ENCODE assay signal across 25 cellular contexts in genomic region chr2:3981446-3981845, GRCh38.
"Had no signal": no experiment of that assay in that cellular context is flagged by ENCODE, and none has a peak within 500 bp of the region (broad histone marks: within the 10 kb centered on the region; RNA-seq: fewer than 3 reads in every experiment).

No MANE protein-coding gene starts in this region.

- H2AFZ ChIP-seq: PC-9 had no signal

- DNase-seq: Karpas-422, MM.1S, MV-4-11, NCI-H1105, NCI-H1436, NCI-H1694, NCI-H1930, NCI-H2107, NCI-H2171, NCI-H226, NCI-H446 treated with DMSO at 0.1 percent for 48 hours, NCI-H510A, NCI-H524, NCI-H526, NCI-H69, NCI-H82, PC-9, SIG-M5, SK-N-SH, SW 1271, T-helper 1 cell had no signal

- H3K27me3 ChIP-seq: SJSA1 had no signal

- H3K4me1 ChIP-seq: SJSA1 had no signal

- H3K36me3 ChIP-seq: SJSA1 had no signal

- ATAC-seq: Panc1, Right ventricle myocardium inferior had no signal

- H3K9me3 ChIP-seq: SK-N-SH had no signal

- H3K4me2 ChIP-seq: PC-9, SK-N-SH had no signal

- H3K9ac ChIP-seq: SK-N-SH had no signal

- H3K4me3 ChIP-seq: PC-9, SJSA1 had no signal

- H3K27ac ChIP-seq: PC-9, RWPE1, SJSA1 had no signal
